ENCODE assay signal across 8 cellular contexts in genomic region chr4:109434793-109435080, GRCh38. TPM values are rescaled to one million over a fixed set of nuclear protein-coding genes. Genes with fewer than 3 reads are reported as not detected.
DNase-seq lines count a peak whose midpoint lies in the region; ATAC-seq, FAIRE-seq and TF ChIP-seq lines count a peak whose summit lies in the region.

No MANE protein-coding gene starts in this region.

- peak overlapping the region; percentile 75 for H3K4me3 Mint-ChIP-seq in progenitor cell of endocrine pancreas (ENCODE audit: low read depth)

- no peak for FAIRE-seq in urothelium cell line (lab: Jason Lieb, UNC)

- peak overlapping the region; percentile 92 for H3K27ac Mint-ChIP-seq in progenitor cell of endocrine pancreas

- TF ChIP-seq EP300 in esophagus muscularis mucosa (IDR thresholded peaks at IDR 0.05), result no peak

- peaks cover 9% of the 10 kb centered on the region for H3K36me3 Mint-ChIP-seq in progenitor cell of endocrine pancreas (ENCODE audit: insufficient read depth)

- intact Hi-C loops in esophagus muscularis mucosa (cut with DNase I), result loop anchor here (5.0 kb wide), 3 partner anchors 128 to 388 kb away; partner anchors contain the start of gene MCUB
- intact Hi-C loops in left colon (cut with DNase I, micrococcal nuclease), result no loop called here

- ATAC-seq in HG03442 (IDR thresholded peaks at IDR 0.05; ENCODE audit: unreplicated experiment) (no peak), left colon (no peak)

- peaks cover 35% of the 10 kb centered on the region for H3K4me1 Mint-ChIP-seq in progenitor cell of endocrine pancreas (ENCODE audit: low read depth)

- DNase-seq in EL, result peak; percentile 29
- no peak for DNase-seq in SJSA1 (ENCODE audit: low read depth in 1 of 2, low spot score in 2 of 2)
- no peak for DNase-seq in esophagus muscularis mucosa (ENCODE audit: extremely low spot score)
- DNase-seq in progenitor cell of endocrine pancreas (ENCODE audit: low spot score, unreplicated experiment), result no peak
- DNase-seq in urothelium cell line (ENCODE audit: low spot score), result no peak
- DNase-seq in NCI-H748 (lab: John Stamatoyannopoulos, UW; ENCODE audit: unreplicated experiment), result no peak
- no peak for DNase-seq in left colon

- H3K4me1 ChIP-seq in SJSA1 (replicated peaks) (peaks cover 13% of the 10 kb centered on the region), esophagus muscularis mucosa (peaks cover 47 to 66% (median 63%) of the 10 kb centered on the region in 4 donors)

- no peak for TF ChIP-seq CTCF in esophagus muscularis mucosa (IDR thresholded peaks at IDR 0.05)
- no peak for TF ChIP-seq CTCF in progenitor cell of endocrine pancreas (IDR thresholded peaks at IDR 0.05; ENCODE audit: unreplicated experiment)

- H3K36me3 ChIP-seq in SJSA1 (peaks cover 8% of the 10 kb centered on the region), esophagus muscularis mucosa (no peaks in the 10 kb centered on the region)

- peak overlapping the region; percentile 95 for H3K4me3 ChIP-seq in SJSA1
- H3K4me3 ChIP-seq in esophagus muscularis mucosa, result peak overlapping the region; percentile 88 to 91 (median 88)

- H3K27me3 Mint-ChIP-seq in progenitor cell of endocrine pancreas, result no peaks in the 10 kb centered on the region

- no peaks in the 10 kb centered on the region for H3K9me3 Mint-ChIP-seq in progenitor cell of endocrine pancreas (ENCODE audit: low read depth)

- no peak for TF ChIP-seq POLR2A in esophagus muscularis mucosa (IDR thresholded peaks at IDR 0.05; ENCODE audit: low read depth)

- H3K27me3 ChIP-seq in SJSA1 (replicated peaks) (no peaks in the 10 kb centered on the region), esophagus muscularis mucosa (no peaks in the 10 kb centered on the region)

- no peak overlapping the region for H3K27ac ChIP-seq in SJSA1
- H3K27ac ChIP-seq in esophagus muscularis mucosa (replicated peaks in 1 of 4), result peak overlapping the region; percentile 93 to 95 (median 94)

- H3K9me3 ChIP-seq in SJSA1 (replicated peaks), result no peaks in the 10 kb centered on the region
- no peaks in the 10 kb centered on the region for H3K9me3 ChIP-seq in esophagus muscularis mucosa

- 6% methylated on average over 6 of the region's 6 CpGs for WGBS in esophagus muscularis mucosa

RNA-seq across cellular contexts. Expression of gene SEC24B, which starts 1.1 kb away (rescaled TPM):
- 17.1 and 20.0 TPM in 2 replicates for total RNA-seq in SJSA1 (2014; rRNA removed; shearing (Covaris generic))
- total RNA-seq in esophagus muscularis mucosa (10 to 100 TPM; 34.5 to 46.5 (median 37.0) TPM), progenitor cell of endocrine pancreas (39.7 and 40.3 TPM in 2 replicates), left colon (10 to 100 TPM; 29.9 to 33.9 TPM)
